In genomic region chr2:232876071-232876977, GRCh38 we compare ENCODE assay signal across 9 cellular contexts. TPM values are rescaled to one million over a fixed set of nuclear protein-coding genes. Genes with fewer than 3 reads are reported as not detected.
DNase-seq lines count a peak whose midpoint lies in the region; ATAC-seq, FAIRE-seq and TF ChIP-seq lines count a peak whose summit lies in the region.
"Had no signal": no experiment of that assay in that cellular context is flagged by ENCODE, and none has a peak within 500 bp of the region (broad histone marks: within the 10 kb centered on the region; RNA-seq: fewer than 3 reads in every experiment).

No MANE protein-coding gene starts in this region.

- H3K36me3 ChIP-seq in GM12878 (ENCODE audit: control insufficient read depth in 2 of 2, insufficient read depth in 2 of 2, low read length in 1 of 2) (no peaks in the 10 kb centered on the region; a peak in 1 of 4 replicates), smooth muscle cell (ENCODE audit: low read depth) (no peaks in the 10 kb centered on the region)

- no peak for TF ChIP-seq RAD21 in GM12878 (IDR thresholded peaks at IDR 0.05; ENCODE audit: insufficient read depth, low read depth, low read length)

- in situ Hi-C loops in GM12878 (cut with MboI), result no loop called here

- H3K4me1 ChIP-seq in GM12878 (ENCODE audit: control insufficient read depth, insufficient read depth, low read length), result no peaks in the 10 kb centered on the region
- H3K4me1 ChIP-seq in smooth muscle cell (ENCODE audit: low read depth), result peaks cover 5% of the 10 kb centered on the region

- TF ChIP-seq EP300 in GM12878 (IDR thresholded peaks at IDR 0.05; ENCODE audit: borderline replicate concordance in 1 of 2, control insufficient read depth in 1 of 2, low read depth in 2 of 2, low read length in 2 of 2), result no peak

- ATAC-seq in GM12878 (peak; percentile 58), GM21447 (IDR thresholded peaks at IDR 0.05; ENCODE audit: unreplicated experiment) (no peak)

- no peaks in the 10 kb centered on the region; a peak in 1 of 4 replicates for H3K27me3 ChIP-seq in GM12878 (replicated peaks in 1 of 2; ENCODE audit: control insufficient read depth in 2 of 2, insufficient read depth in 2 of 2, low read length in 1 of 2)
- H3K27me3 ChIP-seq in smooth muscle cell (ENCODE audit: low read depth), result peaks cover 29% of the 10 kb centered on the region

- H3K27ac ChIP-seq in GM12878 (ENCODE audit: control insufficient read depth, insufficient read depth), result no peak overlapping the region
- no peak overlapping the region for H3K27ac ChIP-seq in smooth muscle cell (ENCODE audit: low read depth)
- H3K27ac ChIP-seq: epithelial cell of prostate had no signal

- H3K9me3 ChIP-seq in GM12878 (replicated peaks; ENCODE audit: control insufficient read depth, insufficient read depth, low read length) (no peaks in the 10 kb centered on the region), smooth muscle cell (replicated peaks; ENCODE audit: low read depth) (no peaks in the 10 kb centered on the region)

- H3K4me3 ChIP-seq in GM12878, result peak overlapping the region; percentile 36; the same call in 1 of the 2 replicates
- H3K4me3 ChIP-seq in smooth muscle cell, result peak overlapping the region; percentile 44

- H3F3A ChIP-seq in smooth muscle cell (ENCODE audit: low read depth), result no peaks in the 10 kb centered on the region

- peak overlapping the region; percentile 29; the same call in 1 of the 2 replicates for H2AFZ ChIP-seq in GM12878 (ENCODE audit: control insufficient read depth, low read depth, low read length)
- H2AFZ ChIP-seq in smooth muscle cell (ENCODE audit: low read depth), result no peak overlapping the region

- H3K9ac ChIP-seq in GM12878 (ENCODE audit: control insufficient read depth, insufficient read depth, low read length) (no peak overlapping the region), smooth muscle cell (ENCODE audit: low read depth) (no peak overlapping the region)

- no TSS peak for BruUV-seq in GM12878 (replicated peaks; lab: Mats Ljungman, UMichigan)

- CTCF ChIA-PET in GM12878 (lab: Yijun Ruan, JAX), result interaction anchor here (0.9 kb wide), 1 partner anchor 177 kb away, joined by 4 read pairs; no protein-coding TSS in a partner anchor

- POLR2A ChIA-PET in GM12878 (lab: Charles Lee), result no interaction called here

- H4K20me1 ChIP-seq in GM12878 (ENCODE audit: control insufficient read depth, insufficient read depth) (no peaks in the 10 kb centered on the region), smooth muscle cell (ENCODE audit: low read depth) (no peaks in the 10 kb centered on the region)

- intact Hi-C loops in GM12878 (cut with micrococcal nuclease; ENCODE audit: unreplicated experiment), result no loop called here

- peak overlapping the region; percentile 60 for H3K4me2 ChIP-seq in GM12878 (ENCODE audit: control insufficient read depth, insufficient read depth)
- peak overlapping the region; percentile 83 for H3K4me2 ChIP-seq in smooth muscle cell

- TF ChIP-seq CTCF in GM12878 (IDR thresholded peaks at IDR 0.05 in 2 of 3, conservative IDR thresholded peaks at IDR 0.05 in 1 of 3; ENCODE audit: control insufficient read depth in 2 of 3, extremely low read depth in 1 of 3, insufficient read depth in 1 of 3, low read depth in 3 of 3, low read length in 3 of 3) (peak in 1 of 3 experiments; percentile 24; a peak in 1 of 6 replicates), smooth muscle cell (IDR thresholded peaks at IDR 0.05; ENCODE audit: borderline replicate concordance, insufficient read depth, poor library complexity, severe bottlenecking) (no peak)

- WGBS in GM12878 (ENCODE audit: insufficient coverage, insufficient replicate concordance, low lambda C conversion rate, missing lambda C conversion rate), result 4% methylated on average over 95 of the region's 129 CpGs
- 7% methylated on average over 85 of the region's 129 CpGs for WGBS in smooth muscle cell (ENCODE audit: low lambda C conversion rate)

- no peak for TF ChIP-seq POLR2A in GM12878 (IDR thresholded peaks at IDR 0.05; ENCODE audit: low read depth, low read length)

- no peak for FAIRE-seq in GM12878 (lab: Jason Lieb, UNC)

- RAD21 ChIA-PET in GM12878 (lab: Charles Lee; ENCODE audit: unreplicated experiment), result no interaction called here

- SMC1A ChIA-PET in GM12878 (lab: Charles Lee; ENCODE audit: uncharacterized antibody, unreplicated experiment), result no interaction called here

- H3K79me2 ChIP-seq in GM12878 (ENCODE audit: control insufficient read depth, insufficient read depth, low read length) (no peaks in the 10 kb centered on the region), smooth muscle cell (ENCODE audit: low read depth) (no peaks in the 10 kb centered on the region)

- DNase-seq in activated T-cell treated with anti-CD3 and anti-CD28 coated beads for 24 hours (ENCODE audit: low read depth) (peak; percentile 20), activated T-cell treated with anti-CD3 and anti-CD28 coated beads for 4 hours (no peak), NCI-H2171 treated with DMSO at 0.1 percent for 48 hours (lab: John Stamatoyannopoulos, UW) (peak; percentile 15), GM12878 (ENCODE audit: low read depth, low spot score) (no peak), iPS-NIHi7 (ENCODE audit: extremely low spot score) (peak; percentile 70), smooth muscle cell (lab: John Stamatoyannopoulos, UW; ENCODE audit: unreplicated experiment) (no peak), medulla oblongata (ENCODE audit: extremely low spot score) (no peak)

TF ChIP-seq in GM12878, 131 proteins besides CTCF, POLR2A, EP300 and RAD21:
- TF ChIP-seq GABPA (IDR thresholded peaks at IDR 0.05; ENCODE audit: low read depth) (no peak), IKZF1 (conservative IDR thresholded peaks at IDR 0.05) (peak; percentile 24; the same call in 1 of the 2 replicates), HDAC6 (IDR thresholded peaks at IDR 0.05; ENCODE audit: unreplicated experiment) (peak; percentile 97), LARP7 (IDR thresholded peaks at IDR 0.05) (peak; percentile 52; the same call in 1 of the 2 replicates), BCLAF1 (IDR thresholded peaks at IDR 0.05) (no peak), BHLHE40 (IDR thresholded peaks at IDR 0.05; ENCODE audit: borderline replicate concordance in 1 of 2, low read depth in 2 of 2, low read length in 1 of 2) (peak in 1 of 2 experiments; percentile 71; a peak in 2 of 4 replicates)
TF ChIP-seq in GM12878: peak in this region for 4.

RNA-seq across cellular contexts. Expression of gene SNORC, which starts 6.3 kb away (rescaled TPM):
- 2.4 and 2.8 TPM in 2 replicates for total RNA-seq in GM12878 (2013; cell fraction: nucleolus; rRNA removed)
- 0.62 and 0.98 TPM in 2 replicates for total RNA-seq in GM12878 (2014; rRNA removed)
- 0.04 and 0.09 TPM in 2 replicates for total RNA-seq in GM12878 (2014; rRNA removed; fragmentation: Illumina TruSeq; extraction: Trizol)
- total RNA-seq in GM12878 (2021), result 0.64 and 0.72 TPM in 2 replicates
- 0.08 TPM for polyA plus RNA-seq in GM12878 (2011; ENCODE audit: low read depth)
- polyA plus RNA-seq in GM12878 (2011; rRNA removed), result 0.17 and 0.27 TPM in 2 replicates
- polyA plus RNA-seq in GM12878 (2011; cell fraction: cytosol; rRNA removed), result 0.45 and 0.70 TPM in 2 replicates
- polyA plus RNA-seq in GM12878 (2011; cell fraction: nucleus; rRNA removed), result 2.7 and 4.3 TPM in 2 replicates
- polyA plus RNA-seq in GM12878 (2012), result 0.32 and 0.44 TPM in 2 replicates
- 0.07 TPM in 1 of 2 replicates, not detected in the other for polyA plus RNA-seq in GM12878 (2014; fragmentation: Illumina TruSeq; extraction: Trizol)
- not detected for polyA plus RNA-seq in GM12878 (2014; fragmentation: Nextera tagmentation; extraction: Ambion mirVana)
- polyA plus RNA-seq in GM12878 (2014; rRNA removed), result 0.74 and 0.91 TPM in 2 replicates
- polyA plus RNA-seq in GM12878 (2016; fragmentation: Nextera tagmentation; extraction: Ambion mirVana), result not detected
- 0.15 and 0.21 TPM in 2 replicates for polyA minus RNA-seq in GM12878 (2011; rRNA and poly(A)+ RNA removed)
- polyA minus RNA-seq in GM12878 (2011; cell fraction: cytosol; rRNA and poly(A)+ RNA removed), result not detected in 2 replicates
- 0.73 and 1.1 TPM in 2 replicates for polyA minus RNA-seq in GM12878 (2011; cell fraction: nucleus; rRNA and poly(A)+ RNA removed)
- total RNA-seq in smooth muscle cell, result 0.13 and 0.18 TPM in 2 replicates
- polyA plus RNA-seq in smooth muscle cell, result 0.78 and 1.2 TPM in 2 replicates

Comparison
In these comparisons a context has a peak if more than half of its experiments do, and no peak if none do; other contexts are left out.
1. DNase-seq: peak in activated T-cell treated with anti-CD3 and anti-CD28 coated beads for 24 hours (single experiment), NCI-H2171 treated with DMSO at 0.1 percent for 48 hours (single experiment) and iPS-NIHi7 (single experiment); none in activated T-cell treated with anti-CD3 and anti-CD28 coated beads for 4 hours (single experiment), GM12878 (single experiment), smooth muscle cell (single experiment) and medulla oblongata (single experiment).